23 cellular contexts compared by ENCODE assay signal in genomic region chr1:45033356-45033755, GRCh38. TPM values are rescaled to one million over a fixed set of nuclear protein-coding genes. Genes with fewer than 3 reads are reported as not detected.
DNase-seq lines count a peak whose midpoint lies in the region; FAIRE-seq and TF ChIP-seq lines count a peak whose summit lies in the region.
"Had no signal": no experiment of that assay in that cellular context is flagged by ENCODE, and none has a peak within 500 bp of the region (broad histone marks: within the 10 kb centered on the region; RNA-seq: fewer than 3 reads in every experiment).

No MANE protein-coding gene starts in this region.

- H3K9me3 ChIP-seq in esophagus muscularis mucosa (no peaks in the 10 kb centered on the region), sigmoid colon (no peaks in the 10 kb centered on the region)
- H3K9me3 ChIP-seq: breast epithelium, heart right ventricle, neutrophil, tibial artery had no signal

- H3K27ac ChIP-seq in esophagus muscularis mucosa (replicated peaks in 1 of 4): no peak overlapping the region
- no peak overlapping the region for H3K27ac ChIP-seq in sigmoid colon
- H3K27ac ChIP-seq: breast epithelium, C4-2B, heart right ventricle, neutrophil, tibial artery had no signal

- TF ChIP-seq CTCF in esophagus muscularis mucosa (IDR thresholded peaks at IDR 0.05) (no peak), sigmoid colon (IDR thresholded peaks at IDR 0.05) (no peak)

- no peak for TF ChIP-seq POLR2A in esophagus muscularis mucosa (IDR thresholded peaks at IDR 0.05; ENCODE audit: low read depth)
- no peak for TF ChIP-seq POLR2A in sigmoid colon (IDR thresholded peaks at IDR 0.05)

- peak; percentile 14 for FAIRE-seq in GM19239 (lab: Jason Lieb, UNC)

- peak; percentile 44 for DNase-seq in NCI-H2029 treated with DMSO at 0.1 percent for 48 hours (lab: John Stamatoyannopoulos, UW)
- no peak for DNase-seq in NCI-H2029 (lab: John Stamatoyannopoulos, UW)
- peak; percentile 42 for DNase-seq in GM19239 (ENCODE audit: insufficient read length, low spot score)
- DNase-seq in MV-4-11 (lab: John Stamatoyannopoulos, UW): peak; percentile 68
- DNase-seq in esophagus muscularis mucosa (ENCODE audit: extremely low spot score): peak; percentile 0
- DNase-seq in 8988T: no peak
- no peak for DNase-seq in NCI-H526 (lab: John Stamatoyannopoulos, UW)
- no peak for DNase-seq in sigmoid colon
- DNase-seq: activated naive CD4-positive, alpha-beta T cell treated with anti-CD3 and anti-CD28 coated beads, Interleukin-2, amount 50 U/mL, for 16 hours; dermis blood vessel endothelial cell; DMS153; HCEC 1CT; heart right ventricle; islet precursor cell; KBM-7; NCI-H1436 treated with DMSO at 0.1 percent for 48 hours; NCI-H510A; stimulated activated CD4-positive, alpha-beta T cell treated with anti-CD3 and anti-CD28 coated beads, Interleukin-4, amount 100 ng/mL, for 1 hour; stimulated activated CD8-positive, alpha-beta memory T cell treated with anti-CD3 and anti-CD28 coated beads, Interleukin-4, amount 100 ng/mL, for 48 hours; tibial artery had no signal

- H3K27me3 ChIP-seq in esophagus muscularis mucosa: no peaks in the 10 kb centered on the region
- no peaks in the 10 kb centered on the region for H3K27me3 ChIP-seq in sigmoid colon
- H3K27me3 ChIP-seq: breast epithelium, heart right ventricle, neutrophil, tibial artery had no signal

- TF ChIP-seq EP300 in esophagus muscularis mucosa (IDR thresholded peaks at IDR 0.05) (no peak), sigmoid colon (IDR thresholded peaks at IDR 0.05) (no peak)

- no peak overlapping the region for H3K4me3 ChIP-seq in esophagus muscularis mucosa
- H3K4me3 ChIP-seq in sigmoid colon: no peak overlapping the region
- H3K4me3 ChIP-seq: breast epithelium, heart right ventricle, tibial artery had no signal

- 100% methylated on average over 1 of the region's 1 CpG for WGBS in esophagus muscularis mucosa
- WGBS in sigmoid colon, 2 donors: 90 to 100% methylated on average over 1 of the region's 1 CpG

- H3K4me1 ChIP-seq in esophagus muscularis mucosa (no peaks in the 10 kb centered on the region), sigmoid colon (no peaks in the 10 kb centered on the region)
- H3K4me1 ChIP-seq: breast epithelium, heart right ventricle, tibial artery had no signal

- intact Hi-C loops in esophagus muscularis mucosa (cut with DNase I): no loop called here
- intact Hi-C loops in sigmoid colon (cut with DNase I): no loop called here

- H3K36me3 ChIP-seq in esophagus muscularis mucosa: peaks cover 0 to 39% (median 11%) of the 10 kb centered on the region in 4 donors
- H3K36me3 ChIP-seq in sigmoid colon: peaks cover 0 to 14% (median 0%) of the 10 kb centered on the region in 4 donors
- H3K36me3 ChIP-seq: breast epithelium, neutrophil had no signal

RNA-seq across cellular contexts. Expression of gene UROD, which starts 21.3 kb away (rescaled TPM):
- total RNA-seq in esophagus muscularis mucosa (10 to 100 TPM; 84.3 to 90.2 (median 89.3) TPM), sigmoid colon (10 to 100 TPM; 65.6 to 99.2 (median 89.1) TPM)
- 10 to 100 TPM; 58.5 to 73.8 (median 70.3) TPM for polyA plus RNA-seq in sigmoid colon

RNA-seq across cellular contexts. Expression of gene HECTD3, which starts 22.2 kb away (rescaled TPM):
- 10 to 100 TPM; 28.0 to 51.7 (median 35.8) TPM for total RNA-seq in esophagus muscularis mucosa
- total RNA-seq in sigmoid colon: 10 to 100 TPM; 23.9 to 45.7 (median 26.0) TPM
- 10 to 100 TPM; 56.5 to 74.2 (median 67.4) TPM for polyA plus RNA-seq in sigmoid colon

RNA-seq across cellular contexts. Expression of gene EIF2B3, which starts 47.0 kb away (rescaled TPM):
- total RNA-seq in esophagus muscularis mucosa (10 to 100 TPM; 23.4 to 27.4 (median 26.0) TPM), sigmoid colon (10 to 100 TPM; 15.1 to 33.2 (median 25.8) TPM)
- polyA plus RNA-seq in sigmoid colon: 10 to 100 TPM in 1 of 3 donors, 1 to 10 TPM in 2; 7.8 to 16.1 (median 9.5) TPM

Comparison
In these comparisons a context has a peak if more than half of its experiments do, and no peak if none do; other contexts are left out.
1. DNase-seq: peak in NCI-H2029 treated with DMSO at 0.1 percent for 48 hours (single experiment), GM19239 (single experiment), MV-4-11 (single experiment) and esophagus muscularis mucosa (single experiment); none in NCI-H2029 (single experiment), 8988T (single experiment), NCI-H526 (0 of 2) and sigmoid colon (single experiment).